In the genomic region with DNA sequence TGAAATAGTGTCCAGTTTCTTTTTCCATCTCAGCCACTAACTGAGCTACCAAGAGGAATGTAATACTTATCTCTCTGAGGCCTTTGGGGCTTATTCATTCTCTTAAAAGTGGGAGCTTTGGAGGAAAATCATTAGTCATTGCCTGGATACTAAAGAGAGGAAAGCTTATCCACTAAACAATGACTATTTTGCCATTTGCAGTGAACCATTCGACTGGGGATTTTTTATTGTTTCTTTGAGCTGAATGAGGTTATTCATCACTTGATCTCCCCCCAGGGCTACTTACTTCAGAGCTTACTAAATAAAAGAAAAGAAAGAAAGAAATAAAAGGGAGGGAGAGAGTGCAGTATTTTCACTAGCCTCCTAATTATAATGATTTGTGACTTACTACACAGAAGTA, we compare ENCODE assay signal across 16 cellular contexts.
DNase-seq lines count a peak whose midpoint lies in the region; ATAC-seq and TF ChIP-seq lines count a peak whose summit lies in the region.
"Had no signal": no experiment of that assay in that cellular context is flagged by ENCODE, and none has a peak within 500 bp of the region (broad histone marks: within the 10 kb centered on the region; RNA-seq: fewer than 3 reads in every experiment).

No MANE protein-coding gene starts in this region.

- no CpG with 5 or more reads among the region's 1 CpG for WGBS in neuronal stem cell (ENCODE audit: extremely low coverage in 2 of 2, insufficient read length in 2 of 2, insufficient replicate concordance in 1 of 2), 2 donors
- WGBS in stomach, 5 donors = 37 to 60% (median 43%) methylated on average over 1 of the region's 1 CpG
- WGBS in body of pancreas, 2 donors = 29 to 31% methylated on average over 1 of the region's 1 CpG

- no peaks in the 10 kb centered on the region for H3K79me2 ChIP-seq in OCI-LY3 (ENCODE audit: low read length)

- intact Hi-C loops in stomach (cut with DNase I; ENCODE audit: low total_unique reads) (no loop called here), body of pancreas (cut with DNase I) (no loop called here)

- ATAC-seq in body of pancreas = no peak
- ATAC-seq in GM21360 (IDR thresholded peaks at IDR 0.05; ENCODE audit: unreplicated experiment) = no peak
- ATAC-seq: right cardiac atrium had no signal

- H3K4me1 Mint-ChIP-seq in activated naive CD4-positive, alpha-beta T cell treated with anti-CD3 and anti-CD28 coated beads, Interleukin-2, amount 10 ng/mL, durations not matched to agents 7 days and 5 days = no peaks in the 10 kb centered on the region

- CTCF ChIA-PET in activated naive CD4-positive, alpha-beta T cell treated with anti-CD3 and anti-CD28 coated beads, Interleukin-2, amount 10 ng/mL, durations not matched to agents 7 days and 5 days (lab: Charles Lee) = no interaction called here

- H3K4me2 ChIP-seq in OCI-LY3 (ENCODE audit: low read length) (no peak overlapping the region), neuronal stem cell (ENCODE audit: insufficient read depth, low read length, poor library complexity, severe bottlenecking) (no peak overlapping the region)

- H3K4me3 ChIP-seq in OCI-LY3 (ENCODE audit: low read length) (no peak overlapping the region), neuronal stem cell (ENCODE audit: low read length in 2 of 2) (no peak overlapping the region), stomach (no peak overlapping the region), body of pancreas (no peak overlapping the region)

- H3K9me3 ChIP-seq in OCI-LY3 (ENCODE audit: insufficient read depth, low read length) (no peaks in the 10 kb centered on the region), neuronal stem cell (replicated peaks in 1 of 2; ENCODE audit: control insufficient read depth in 2 of 2, insufficient read depth in 1 of 2, low read depth in 1 of 2, low read length in 2 of 2) (no peaks in the 10 kb centered on the region), stomach (no peaks in the 10 kb centered on the region), body of pancreas (no peaks in the 10 kb centered on the region)

- H3K27me3 ChIP-seq in OCI-LY3 (ENCODE audit: low read depth, low read length) (no peaks in the 10 kb centered on the region), neuronal stem cell (ENCODE audit: control insufficient read depth in 3 of 3, insufficient read depth in 3 of 3, low read depth in 1 of 3, low read length in 3 of 3) (no peaks in the 10 kb centered on the region), stomach (no peaks in the 10 kb centered on the region), body of pancreas (no peaks in the 10 kb centered on the region)

- no peaks in the 10 kb centered on the region for H4K20me1 ChIP-seq in OCI-LY3 (ENCODE audit: insufficient read depth, low read length)

- no peak overlapping the region for H3K18ac ChIP-seq in neuronal stem cell (ENCODE audit: low read length)

- TF ChIP-seq POLR2A in stomach (IDR thresholded peaks at IDR 0.05) = no peak
- TF ChIP-seq POLR2A in body of pancreas (IDR thresholded peaks at IDR 0.05) = no peak

- H3K79me1 ChIP-seq in neuronal stem cell (ENCODE audit: low read depth, low read length) = no peaks in the 10 kb centered on the region

- no peak overlapping the region for H4K8ac ChIP-seq in neuronal stem cell (ENCODE audit: low read depth, low read length)

- H3K4me3 Mint-ChIP-seq in activated naive CD4-positive, alpha-beta T cell treated with anti-CD3 and anti-CD28 coated beads, Interleukin-2, amount 10 ng/mL, durations not matched to agents 7 days and 5 days = no peak overlapping the region

- H2AK5ac ChIP-seq in neuronal stem cell (ENCODE audit: low read depth, low read length) = no peak overlapping the region

- H3K27ac ChIP-seq in OCI-LY3 (ENCODE audit: low read length) = no peak overlapping the region
- H3K27ac ChIP-seq in epithelial cell of prostate = peak overlapping the region; percentile 4
- H3K27ac ChIP-seq in neuronal stem cell (replicated peaks; ENCODE audit: low read length) = peak overlapping the region; percentile 39
- no peak overlapping the region for H3K27ac ChIP-seq in stomach
- H3K27ac ChIP-seq in body of pancreas = no peak overlapping the region

- H3K4me1 ChIP-seq in OCI-LY3 (ENCODE audit: low read length) (no peaks in the 10 kb centered on the region), neuronal stem cell (ENCODE audit: control insufficient read depth in 2 of 2, insufficient read depth in 1 of 2, low read depth in 1 of 2, low read length in 2 of 2) (peaks cover 6 to 10% of the 10 kb centered on the region in 2 donors), stomach (no peaks in the 10 kb centered on the region), body of pancreas (no peaks in the 10 kb centered on the region)

- H3K4ac ChIP-seq in neuronal stem cell (ENCODE audit: low read length) = no peak overlapping the region

- TF ChIP-seq CTCF in OCI-LY3 (IDR thresholded peaks at IDR 0.05; ENCODE audit: low read depth, low read length) = no peak
- TF ChIP-seq CTCF in stomach (IDR thresholded peaks at IDR 0.05) = no peak
- no peak for TF ChIP-seq CTCF in body of pancreas (IDR thresholded peaks at IDR 0.05)

- no peak overlapping the region for H4K91ac ChIP-seq in neuronal stem cell (ENCODE audit: low read depth, low read length, poor library complexity)

- peak; percentile 63 for DNase-seq in Daoy (ENCODE audit: low read depth)
- DNase-seq in epithelial cell of prostate (ENCODE audit: low read depth, low spot score) = no peak
- DNase-seq in neuronal stem cell (ENCODE audit: low spot score) = peak; percentile 1
- DNase-seq in activated naive CD4-positive, alpha-beta T cell treated with anti-CD3 and anti-CD28 coated beads, Interleukin-2, amount 10 ng/mL, durations not matched to agents 7 days and 5 days = no peak
- no peak for DNase-seq in stomach
- no peak for DNase-seq in body of pancreas
- DNase-seq: activated T-cell treated with anti-CD3 and anti-CD28 coated beads, Interleukin-2, amount 50 U/mL, for 1 hour; C1 segment of cervical spinal cord; cortex of kidney; foreskin fibroblast; right cardiac atrium; stimulated activated CD4-positive, alpha-beta T cell treated with anti-CD3 and anti-CD28 coated beads, Interleukin-4, amount 100 ng/mL, for 4 hours; stimulated activated naive CD4-positive, alpha-beta T cell; T-helper 1 cell had no signal

- H3K23ac ChIP-seq in neuronal stem cell (ENCODE audit: low read depth, low read length, poor library complexity) = no peak overlapping the region

- no peak overlapping the region for H2BK12ac ChIP-seq in neuronal stem cell (ENCODE audit: low read length)

- peak overlapping the region; percentile 9; the same call in 1 of the 2 replicates for H2AFZ ChIP-seq in OCI-LY3 (ENCODE audit: low read depth, low read length)
- H2AFZ ChIP-seq in neuronal stem cell (ENCODE audit: low read length) = peak overlapping the region; percentile 68

- H3K27me3 Mint-ChIP-seq in activated naive CD4-positive, alpha-beta T cell treated with anti-CD3 and anti-CD28 coated beads, Interleukin-2, amount 10 ng/mL, durations not matched to agents 7 days and 5 days = no peaks in the 10 kb centered on the region

- H3K9ac ChIP-seq in OCI-LY3 (ENCODE audit: low read length) (no peak overlapping the region), neuronal stem cell (ENCODE audit: low read depth, low read length, poor library complexity) (no peak overlapping the region)

- no peaks in the 10 kb centered on the region for H3K36me3 Mint-ChIP-seq in activated naive CD4-positive, alpha-beta T cell treated with anti-CD3 and anti-CD28 coated beads, Interleukin-2, amount 10 ng/mL, durations not matched to agents 7 days and 5 days

- TF ChIP-seq EP300 in stomach (IDR thresholded peaks at IDR 0.05) = no peak

- no peak overlapping the region for H3K14ac ChIP-seq in neuronal stem cell (ENCODE audit: low read length)

- H2BK5ac ChIP-seq in neuronal stem cell (ENCODE audit: low read length) = no peak overlapping the region

- peaks cover 2% of the 10 kb centered on the region for H3K9me3 Mint-ChIP-seq in activated naive CD4-positive, alpha-beta T cell treated with anti-CD3 and anti-CD28 coated beads, Interleukin-2, amount 10 ng/mL, durations not matched to agents 7 days and 5 days

- no peak overlapping the region for H3K27ac Mint-ChIP-seq in activated naive CD4-positive, alpha-beta T cell treated with anti-CD3 and anti-CD28 coated beads, Interleukin-2, amount 10 ng/mL, durations not matched to agents 7 days and 5 days

- H2BK15ac ChIP-seq in neuronal stem cell (ENCODE audit: low read length) = no peak overlapping the region

- H2BK120ac ChIP-seq in neuronal stem cell (ENCODE audit: low read depth, low read length) = no peak overlapping the region

- no peaks in the 10 kb centered on the region for H3K36me3 ChIP-seq in OCI-LY3 (replicated peaks; ENCODE audit: low read depth, low read length)
- H3K36me3 ChIP-seq in neuronal stem cell (replicated peaks in 1 of 2; ENCODE audit: control insufficient read depth in 2 of 2, insufficient read depth in 2 of 2, low read length in 2 of 2) = no peaks in the 10 kb centered on the region
- H3K36me3 ChIP-seq in stomach = no peaks in the 10 kb centered on the region
- no peaks in the 10 kb centered on the region for H3K36me3 ChIP-seq in body of pancreas (replicated peaks in 1 of 2; ENCODE audit: insufficient read depth in 1 of 2, low read depth in 2 of 2)

Comparison
In these comparisons a context has a peak if more than half of its experiments do, and no peak if none do; other contexts are left out.
1. DNase-seq: peak in Daoy (single experiment) and neuronal stem cell (single experiment); none in epithelial cell of prostate (single experiment), activated naive CD4-positive, alpha-beta T cell treated with anti-CD3 and anti-CD28 coated beads, Interleukin-2, amount 10 ng/mL, durations not matched to agents 7 days and 5 days (single experiment), stomach (single experiment) and body of pancreas (0 of 4).
2. H3K27ac ChIP-seq: peak in epithelial cell of prostate (single experiment) and neuronal stem cell (single experiment); none in OCI-LY3 (single experiment), stomach (0 of 5) and body of pancreas (0 of 4).